ENCODE assay signal across 14 cellular contexts in genomic region chr15:100922192-100923040, GRCh38. TPM values are rescaled to one million over a fixed set of nuclear protein-coding genes. Genes with fewer than 3 reads are reported as not detected.
DNase-seq lines count a peak whose midpoint lies in the region; ATAC-seq and TF ChIP-seq lines count a peak whose summit lies in the region.
"Had no signal": no experiment of that assay in that cellular context is flagged by ENCODE, and none has a peak within 500 bp of the region (broad histone marks: within the 10 kb centered on the region; RNA-seq: fewer than 3 reads in every experiment).

No MANE protein-coding gene starts in this region.

- H3K36me3 ChIP-seq in left ventricle myocardium inferior = peaks cover 6% of the 10 kb centered on the region
- H3K36me3 ChIP-seq: ovary, thyroid gland had no signal

- no peak for ATAC-seq in activated T-cell treated with anti-CD3 and anti-CD28 coated beads, Interleukin-2, amount 50 U/mL, for 72 hours (replicated peaks in 1 of 2)
- ATAC-seq: activated T-cell treated with anti-CD3 and anti-CD28 coated beads, Interleukin-2, amount 50 U/mL, for 4 hours; left colon had no signal

- peaks cover 52% of the 10 kb centered on the region for H3K27me3 ChIP-seq in left ventricle myocardium inferior (ENCODE audit: low read depth)
- H3K27me3 ChIP-seq: ovary, thyroid gland had no signal

- peaks cover 25% of the 10 kb centered on the region for H3K4me1 ChIP-seq in left ventricle myocardium inferior

- H3K4me3 ChIP-seq in left ventricle myocardium inferior = no peak overlapping the region
- H3K4me3 ChIP-seq: ovary, thyroid gland had no signal

- peaks cover 25% of the 10 kb centered on the region for H3K4me1 Mint-ChIP-seq in activated T-cell treated with anti-CD3 and anti-CD28 coated beads, Interleukin-2, amount 50 U/mL, for 72 hours (ENCODE audit: low read depth)

- H3K9me3 Mint-ChIP-seq in activated T-cell treated with anti-CD3 and anti-CD28 coated beads, Interleukin-2, amount 50 U/mL, for 72 hours = no peaks in the 10 kb centered on the region
- H3K9me3 Mint-ChIP-seq: activated T-cell treated with anti-CD3 and anti-CD28 coated beads, Interleukin-2, amount 50 U/mL, for 4 hours had no signal

- H3K36me3 Mint-ChIP-seq in activated T-cell treated with anti-CD3 and anti-CD28 coated beads, Interleukin-2, amount 50 U/mL, for 72 hours (ENCODE audit: insufficient read depth in 2 of 2) = no peaks in the 10 kb centered on the region

- H3K9me3 ChIP-seq in left ventricle myocardium inferior (replicated peaks) = no peaks in the 10 kb centered on the region
- H3K9me3 ChIP-seq: ovary, thyroid gland had no signal

- no peak for DNase-seq in activated T-cell treated with anti-CD3 and anti-CD28 coated beads, Interleukin-2, amount 50 U/mL, for 72 hours
- no peak for DNase-seq in activated T-cell treated with anti-CD3 and anti-CD28 coated beads for 4 hours
- peak; percentile 87 for DNase-seq in MV-4-11 (lab: John Stamatoyannopoulos, UW)
- no peak for DNase-seq in caudate nucleus (lab: John Stamatoyannopoulos, UW)
- no peak for DNase-seq in NCI-H1436 treated with DMSO at 0.1 percent for 48 hours (lab: John Stamatoyannopoulos, UW)
- no peak for DNase-seq in left ventricle myocardium inferior
- no peak for DNase-seq in activated gamma-delta T cell (lab: John Stamatoyannopoulos, UW)
- DNase-seq: activated T-cell treated with anti-CD3 and anti-CD28 coated beads, Interleukin-2, amount 50 U/mL, for 4 hours; left colon; SW 1271; thyroid gland had no signal

- TF ChIP-seq CTCF in left ventricle myocardium inferior (IDR thresholded peaks at IDR 0.05; ENCODE audit: borderline replicate concordance) = no peak

- H3K27ac Mint-ChIP-seq in activated T-cell treated with anti-CD3 and anti-CD28 coated beads, Interleukin-2, amount 50 U/mL, for 72 hours = no peak overlapping the region

- peak overlapping the region; percentile 58 to 70 for H3K4me3 Mint-ChIP-seq in activated T-cell treated with anti-CD3 and anti-CD28 coated beads, Interleukin-2, amount 50 U/mL, for 72 hours
- H3K4me3 Mint-ChIP-seq: activated T-cell treated with anti-CD3 and anti-CD28 coated beads, Interleukin-2, amount 50 U/mL, for 4 hours had no signal

- H3K27me3 Mint-ChIP-seq in activated T-cell treated with anti-CD3 and anti-CD28 coated beads, Interleukin-2, amount 50 U/mL, for 72 hours (ENCODE audit: low read depth) = peaks cover 58% of the 10 kb centered on the region

- intact Hi-C loops in left ventricle myocardium inferior (cut with micrococcal nuclease) = no loop called here

- H3K27ac ChIP-seq in caudate nucleus (ENCODE audit: low read depth, low read length) (peak overlapping the region; percentile 52), temporal lobe (ENCODE audit: low read depth, low read length) (peak overlapping the region; percentile 56), left ventricle myocardium inferior (replicated peaks) (no peak overlapping the region)
- H3K27ac ChIP-seq: ovary, thyroid gland had no signal

RNA-seq across cellular contexts. Expression of gene LRRK1, which starts 3.3 kb away (rescaled TPM):
- total RNA-seq in activated T-cell treated with anti-CD3 and anti-CD28 coated beads, Interleukin-2, amount 50 U/mL, for 72 hours = 1 to 10 TPM in 1 of 2 donors, under 1 TPM in 1; 0.74 to 1.2 TPM
- total RNA-seq in temporal lobe (0.98 TPM), left ventricle myocardium inferior (3.0 TPM)
- total RNA-seq: G401 had no signal

RNA-seq across cellular contexts. Expression of gene ALDH1A3, which starts 42.8 kb away (rescaled TPM):
- total RNA-seq in activated T-cell treated with anti-CD3 and anti-CD28 coated beads, Interleukin-2, amount 50 U/mL, for 72 hours = under 1 TPM in 1 of 2 donors, not detected in 1; 0.14 TPM
- total RNA-seq in temporal lobe (3.9 TPM), left ventricle myocardium inferior (2.9 TPM)
- total RNA-seq: G401 had no signal
